In genomic region chr1:248481686-248482579, GRCh38 we compare ENCODE assay signal across 16 cellular contexts. TPM values are rescaled to one million over a fixed set of nuclear protein-coding genes. Genes with fewer than 3 reads are reported as not detected.
A peak's percentile ranks its signal among the peaks of the same experiment; 100 is the strongest.
DNase-seq lines count a peak whose midpoint lies in the region; ATAC-seq and TF ChIP-seq lines count a peak whose summit lies in the region.
"Not testable (repeated sequence)": the region's sequence is repeated elsewhere in the genome, so short reads cannot be mapped to it uniquely, and the experiment has no call there.
"Had no signal": no experiment of that assay in that cellular context is flagged by ENCODE, and none has a peak within 500 bp of the region (broad histone marks: within the 10 kb centered on the region; RNA-seq: fewer than 3 reads in every experiment).

No MANE protein-coding gene starts in this region.

- not testable (repeated sequence) for H3K9me3 Mint-ChIP-seq in CD4-positive, alpha-beta memory T cell; activated T-helper 1 cell treated with anti-CD3 and anti-CD28 coated beads, Interleukin-12 subunit alpha, Interleukin-12 subunit beta, Interleukin-2, Interleukin-4 antibody, amounts not matched to agents 30 ng/mL and 10 ng/mL and 1 ng/mL, durations not matched to agents 14 hours and 24 hours and 36 hours

- H2AFZ ChIP-seq in PC-3 (ENCODE audit: low read length): peak overlapping the region; percentile 54

- H3K27me3 ChIP-seq in CD4-positive, alpha-beta memory T cell (ENCODE audit: insufficient read depth, low read length): not testable (repeated sequence)
- peaks cover 10% of the 10 kb centered on the region for H3K27me3 ChIP-seq in PC-3 (ENCODE audit: low read length)

- not testable (repeated sequence) for H3K9ac ChIP-seq in PC-3 (ENCODE audit: low read length)

- H3K9me2 ChIP-seq in PC-3 (replicated peaks; ENCODE audit: low read length): not testable (repeated sequence)

- H3K79me2 ChIP-seq in PC-3 (ENCODE audit: low read length): not testable (repeated sequence)

- H3K4me1 ChIP-seq in CD4-positive, alpha-beta memory T cell (ENCODE audit: insufficient read depth, low read length); PC-3 (ENCODE audit: insufficient read depth, low read length); mucosa of descending colon (ENCODE audit: low read depth): not testable (repeated sequence)

- H3F3A ChIP-seq in PC-3 (ENCODE audit: low read length, unreplicated experiment): not testable (repeated sequence)

- H3K4me2 ChIP-seq in PC-3 (ENCODE audit: low read length): 0 out of 2 replicates have a peak overlapping the region, but pooled peaks have one; percentile 33

- not testable (repeated sequence) for H3K27me3 Mint-ChIP-seq in CD4-positive, alpha-beta memory T cell; activated T-helper 1 cell treated with anti-CD3 and anti-CD28 coated beads, Interleukin-12 subunit alpha, Interleukin-12 subunit beta, Interleukin-2, Interleukin-4 antibody, amounts not matched to agents 30 ng/mL and 10 ng/mL and 1 ng/mL, durations not matched to agents 14 hours and 24 hours and 36 hours (ENCODE audit: insufficient read depth)

- H3K36me3 ChIP-seq in CD4-positive, alpha-beta memory T cell (ENCODE audit: insufficient read depth, low read length); PC-3 (ENCODE audit: low read depth, low read length); mucosa of descending colon (ENCODE audit: low read depth): not testable (repeated sequence)

- intact Hi-C loops in CD4-positive, alpha-beta memory T cell (cut with micrococcal nuclease); PC-3 (cut with micrococcal nuclease); activated T-helper 1 cell treated with anti-CD3 and anti-CD28 coated beads, Interleukin-12 subunit alpha, Interleukin-12 subunit beta, Interleukin-2, Interleukin-4 antibody, amounts not matched to agents 30 ng/mL and 10 ng/mL and 1 ng/mL, durations not matched to agents 14 hours and 24 hours and 36 hours (cut with micrococcal nuclease); mucosa of descending colon (cut with DNase I, micrococcal nuclease): not testable (repeated sequence)

- H3K4me3 ChIP-seq in CD4-positive, alpha-beta memory T cell (ENCODE audit: low read length in 2 of 2); mucosa of descending colon: not testable (repeated sequence)
- H3K4me3 ChIP-seq in PC-3 (ENCODE audit: low read length): peak overlapping the region; percentile 34; the same call in 1 of the 2 replicates

- not testable (repeated sequence) for H4K20me1 ChIP-seq in PC-3 (ENCODE audit: low read length)

- peak in 4 of 5 donors; percentile 23 to 55 (median 46) for DNase-seq in CD4-positive, alpha-beta memory T cell
- DNase-seq in PC-3, mucosa of descending colon: not testable (repeated sequence)
- DNase-seq in activated T-helper 1 cell treated with anti-CD3 and anti-CD28 coated beads, Interleukin-12 subunit alpha, Interleukin-12 subunit beta, Interleukin-2, Interleukin-4 antibody, amounts not matched to agents 30 ng/mL and 10 ng/mL and 1 ng/mL, durations not matched to agents 14 hours and 24 hours and 36 hours (ENCODE audit: low spot score): peak; percentile 11

- H3K4me3 Mint-ChIP-seq in CD4-positive, alpha-beta memory T cell: peak overlapping the region; percentile 85 to 96 (median 92)
- peak overlapping the region; percentile 81 for H3K4me3 Mint-ChIP-seq in activated T-helper 1 cell treated with anti-CD3 and anti-CD28 coated beads, Interleukin-12 subunit alpha, Interleukin-12 subunit beta, Interleukin-2, Interleukin-4 antibody, amounts not matched to agents 30 ng/mL and 10 ng/mL and 1 ng/mL, durations not matched to agents 14 hours and 24 hours and 36 hours

- H3K9me3 ChIP-seq in CD4-positive, alpha-beta memory T cell (ENCODE audit: control insufficient read depth in 1 of 2, low read length in 2 of 2); PC-3 (ENCODE audit: low read length); mucosa of descending colon: not testable (repeated sequence)

- peaks cover 4 to 19% (median 8%) of the 10 kb centered on the region in 4 donors for H3K4me1 Mint-ChIP-seq in CD4-positive, alpha-beta memory T cell
- peaks cover 14% of the 10 kb centered on the region for H3K4me1 Mint-ChIP-seq in activated T-helper 1 cell treated with anti-CD3 and anti-CD28 coated beads, Interleukin-12 subunit alpha, Interleukin-12 subunit beta, Interleukin-2, Interleukin-4 antibody, amounts not matched to agents 30 ng/mL and 10 ng/mL and 1 ng/mL, durations not matched to agents 14 hours and 24 hours and 36 hours (ENCODE audit: low read depth)

- peak overlapping the region; percentile 85 to 97 (median 93) for H3K27ac Mint-ChIP-seq in CD4-positive, alpha-beta memory T cell
- peak overlapping the region; percentile 86 for H3K27ac Mint-ChIP-seq in activated T-helper 1 cell treated with anti-CD3 and anti-CD28 coated beads, Interleukin-12 subunit alpha, Interleukin-12 subunit beta, Interleukin-2, Interleukin-4 antibody, amounts not matched to agents 30 ng/mL and 10 ng/mL and 1 ng/mL, durations not matched to agents 14 hours and 24 hours and 36 hours

- POLR2A ChIA-PET in CD4-positive, alpha-beta memory T cell (lab: Charles Lee; ENCODE audit: partially characterized antibody); PC-3 (lab: Charles Lee; ENCODE audit: unreplicated experiment): not testable (repeated sequence)

- TF ChIP-seq CTCF in PC-3 (conservative IDR thresholded peaks at IDR 0.05; ENCODE audit: low read depth, low read length); mucosa of descending colon (IDR thresholded peaks at IDR 0.05): not testable (repeated sequence)

- peak; percentile 95 for ATAC-seq in GM18867 (IDR thresholded peaks at IDR 0.05; ENCODE audit: unreplicated experiment)
- peak; percentile 95 for ATAC-seq in GM21367 (IDR thresholded peaks at IDR 0.05; ENCODE audit: unreplicated experiment)
- ATAC-seq in HG02852 (IDR thresholded peaks at IDR 0.05; ENCODE audit: unreplicated experiment): peak; percentile 87
- peak; percentile 86 for ATAC-seq in HG03342 (IDR thresholded peaks at IDR 0.05; ENCODE audit: unreplicated experiment)
- peak; percentile 49 for ATAC-seq in PC-3
- ATAC-seq in mucosa of descending colon: peak; percentile 17

- peak overlapping the region; percentile 35 for H3K27ac ChIP-seq in CD4-positive, alpha-beta memory T cell (ENCODE audit: low read depth, low read length)
- not testable (repeated sequence) for H3K27ac ChIP-seq in PC-3 (ENCODE audit: low read length)

- CTCF ChIA-PET in CD4-positive, alpha-beta memory T cell (lab: Charles Lee; ENCODE audit: partially characterized antibody); PC-3 (lab: Charles Lee): not testable (repeated sequence)

- not testable (repeated sequence) for BruUV-seq in PC-3 (replicated peaks; lab: Mats Ljungman, UMichigan)

- not testable (repeated sequence) for H3K36me3 Mint-ChIP-seq in CD4-positive, alpha-beta memory T cell; activated T-helper 1 cell treated with anti-CD3 and anti-CD28 coated beads, Interleukin-12 subunit alpha, Interleukin-12 subunit beta, Interleukin-2, Interleukin-4 antibody, amounts not matched to agents 30 ng/mL and 10 ng/mL and 1 ng/mL, durations not matched to agents 14 hours and 24 hours and 36 hours (ENCODE audit: low read depth)

RNA-seq across cellular contexts. Expression of gene OR2T5, which starts 6.5 kb away (rescaled TPM):
- not detected for total RNA-seq in CD4-positive, alpha-beta memory T cell
- not detected for polyA plus RNA-seq in CD4-positive, alpha-beta memory T cell
- total RNA-seq in PC-3 (2014; rRNA removed) (not detected in 2 replicates), mucosa of descending colon (not detected)
- not detected in 2 replicates for total RNA-seq in activated T-helper 1 cell treated with anti-CD3 and anti-CD28 coated beads, Interleukin-12 subunit alpha, Interleukin-12 subunit beta, Interleukin-2, Interleukin-4 antibody, amounts not matched to agents 30 ng/mL and 10 ng/mL and 1 ng/mL, durations not matched to agents 14 hours and 24 hours and 36 hours
- total RNA-seq: ascending aorta, Caco-2, H4, hepatocyte, left colon, psoas muscle, upper lobe of right lung had no signal
- polyA plus RNA-seq: A549, hepatocyte, psoas muscle had no signal

RNA-seq across cellular contexts. Expression of gene OR2T3, which starts 8.8 kb away (rescaled TPM):
- not detected for total RNA-seq in CD4-positive, alpha-beta memory T cell
- not detected for polyA plus RNA-seq in CD4-positive, alpha-beta memory T cell
- total RNA-seq in PC-3 (2014; rRNA removed): not detected in 2 replicates
- total RNA-seq in activated T-helper 1 cell treated with anti-CD3 and anti-CD28 coated beads, Interleukin-12 subunit alpha, Interleukin-12 subunit beta, Interleukin-2, Interleukin-4 antibody, amounts not matched to agents 30 ng/mL and 10 ng/mL and 1 ng/mL, durations not matched to agents 14 hours and 24 hours and 36 hours: not detected in 2 replicates
- total RNA-seq in mucosa of descending colon: not detected
- total RNA-seq: ascending aorta, Caco-2, H4, hepatocyte, left colon, psoas muscle, upper lobe of right lung had no signal
- polyA plus RNA-seq: A549, hepatocyte, psoas muscle had no signal

RNA-seq across cellular contexts. Expression of gene OR2G6, which starts 25.9 kb away (rescaled TPM):
- not detected for total RNA-seq in CD4-positive, alpha-beta memory T cell
- not detected for polyA plus RNA-seq in CD4-positive, alpha-beta memory T cell
- total RNA-seq in PC-3 (2014; rRNA removed) (not detected in 2 replicates), mucosa of descending colon (not detected)
- total RNA-seq in activated T-helper 1 cell treated with anti-CD3 and anti-CD28 coated beads, Interleukin-12 subunit alpha, Interleukin-12 subunit beta, Interleukin-2, Interleukin-4 antibody, amounts not matched to agents 30 ng/mL and 10 ng/mL and 1 ng/mL, durations not matched to agents 14 hours and 24 hours and 36 hours: not detected in 2 replicates
- total RNA-seq: ascending aorta, Caco-2, H4, hepatocyte, left colon, psoas muscle, upper lobe of right lung had no signal
- polyA plus RNA-seq: A549, hepatocyte, psoas muscle had no signal

RNA-seq across cellular contexts. Expression of gene OR2T2, which starts 36.5 kb away (rescaled TPM):
- total RNA-seq in CD4-positive, alpha-beta memory T cell: not detected
- not detected for polyA plus RNA-seq in CD4-positive, alpha-beta memory T cell
- total RNA-seq in PC-3 (2014; rRNA removed) (not detected in 2 replicates), mucosa of descending colon (not detected)
- not detected in 2 replicates for total RNA-seq in activated T-helper 1 cell treated with anti-CD3 and anti-CD28 coated beads, Interleukin-12 subunit alpha, Interleukin-12 subunit beta, Interleukin-2, Interleukin-4 antibody, amounts not matched to agents 30 ng/mL and 10 ng/mL and 1 ng/mL, durations not matched to agents 14 hours and 24 hours and 36 hours
- total RNA-seq: ascending aorta, Caco-2, H4, hepatocyte, left colon, psoas muscle, upper lobe of right lung had no signal
- polyA plus RNA-seq: A549, hepatocyte, psoas muscle had no signal

Comparison
In these comparisons a context has a peak if more than half of its experiments do, and no peak if none do; other contexts are left out.
1. ATAC-seq: peak in every context shown above with its lines; median percentile 95 in GM18867; 95 in GM21367; 87 in HG02852; 86 in HG03342; 49 in PC-3; 17 in mucosa of descending colon.